ENCODE assay signal across 10 cellular contexts in the genomic region with DNA sequence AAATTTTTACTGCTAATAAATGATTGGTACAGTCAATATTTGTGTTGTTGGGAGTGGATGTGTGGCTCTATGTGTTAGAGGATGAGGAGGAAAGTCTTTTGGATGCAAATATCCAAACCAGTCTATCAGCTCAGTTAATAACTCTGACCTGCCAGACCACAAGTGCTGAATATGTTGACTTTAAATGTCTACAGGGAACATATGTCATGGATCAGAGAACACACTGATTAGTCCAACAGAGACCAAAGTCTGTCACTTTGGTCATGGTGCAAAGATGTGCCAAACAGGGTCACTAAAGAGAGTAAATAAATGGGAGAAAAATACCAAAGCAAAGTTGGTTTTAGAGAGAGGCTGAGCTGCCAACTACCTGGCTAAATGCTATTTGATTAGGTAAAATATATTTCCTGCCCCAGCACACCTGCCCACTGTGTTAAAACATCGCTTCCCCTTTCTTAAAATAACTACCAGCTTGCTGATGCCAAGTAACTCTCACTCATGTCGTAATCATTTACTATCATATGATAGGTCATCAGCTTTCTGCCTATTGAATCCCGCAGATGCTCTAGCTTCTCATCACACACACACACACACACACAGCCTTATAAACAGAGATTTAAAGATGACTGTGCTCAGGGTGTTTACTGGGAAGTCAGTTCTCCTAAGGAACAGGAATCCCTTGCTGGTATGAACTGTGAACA.
DNase-seq lines count a peak whose midpoint lies in the region; ATAC-seq and TF ChIP-seq lines count a peak whose summit lies in the region.
"Had no signal": no experiment of that assay in that cellular context is flagged by ENCODE, and none has a peak within 500 bp of the region (broad histone marks: within the 10 kb centered on the region; RNA-seq: fewer than 3 reads in every experiment).

No MANE protein-coding gene starts in this region.

- H3K4me1 ChIP-seq in upper lobe of right lung (peaks cover 13% of the 10 kb centered on the region), ovary (ENCODE audit: insufficient read depth) (peaks cover 13% of the 10 kb centered on the region)

- no peaks in the 10 kb centered on the region for H3K27me3 Mint-ChIP-seq in osteocyte (ENCODE audit: unreplicated experiment)

- no peak for TF ChIP-seq EP300 in ovary (IDR thresholded peaks at IDR 0.05)

- WGBS in ovary, 3 donors: 84 to 90% (median 88%) methylated on average over 3 of the region's 3 CpGs

- no peaks in the 10 kb centered on the region for H3K27me3 ChIP-seq in upper lobe of right lung
- H3K27me3 ChIP-seq in ovary: no peaks in the 10 kb centered on the region

- H3K9me3 Mint-ChIP-seq in osteocyte (ENCODE audit: unreplicated experiment): no peaks in the 10 kb centered on the region

- no peak for TF ChIP-seq POLR2A in ovary (IDR thresholded peaks at IDR 0.05)

- peak; percentile 4 for DNase-seq in NCI-H146 treated with DMSO at 0.1 percent for 48 hours (lab: John Stamatoyannopoulos, UW; ENCODE audit: unreplicated experiment)
- DNase-seq in left colon: no peak
- DNase-seq in activated CD8-positive, alpha-beta memory T cell treated with anti-CD3 and anti-CD28 coated beads, Interleukin-2, amount 50 U/mL, for 4 hours: no peak
- no peak for DNase-seq in upper lobe of right lung
- DNase-seq in osteocyte (ENCODE audit: extremely low spot score, unreplicated experiment): no peak
- no peak for DNase-seq in ovary
- DNase-seq: activated effector memory CD4-positive, alpha-beta T cell treated with Interleukin-2 at 50 U/mL for 16 hours had no signal

- TF ChIP-seq CTCF in upper lobe of right lung (IDR thresholded peaks at IDR 0.05) (no peak), osteocyte (IDR thresholded peaks at IDR 0.05) (no peak), ovary (IDR thresholded peaks at IDR 0.05) (no peak)

- H3K27ac ChIP-seq in upper lobe of right lung: no peak overlapping the region
- no peak overlapping the region for H3K27ac ChIP-seq in ovary

- H3K9me3 ChIP-seq in upper lobe of right lung: no peaks in the 10 kb centered on the region
- no peaks in the 10 kb centered on the region for H3K9me3 ChIP-seq in ovary

- H3K36me3 ChIP-seq in upper lobe of right lung (no peaks in the 10 kb centered on the region), ovary (no peaks in the 10 kb centered on the region)

- H3K4me3 ChIP-seq in upper lobe of right lung (no peak overlapping the region), ovary (no peak overlapping the region)

- ATAC-seq in GM18517 (IDR thresholded peaks at IDR 0.05; ENCODE audit: unreplicated experiment): peak; percentile 65
- peak; percentile 27 for ATAC-seq in GM21723 (IDR thresholded peaks at IDR 0.05; ENCODE audit: unreplicated experiment)
- ATAC-seq in left colon: peak; percentile 59
- no peak for ATAC-seq in upper lobe of right lung
- ATAC-seq: esophagus mucosa had no signal

- no peaks in the 10 kb centered on the region for H3K36me3 Mint-ChIP-seq in osteocyte (ENCODE audit: unreplicated experiment)

- H3K4me3 Mint-ChIP-seq in osteocyte (ENCODE audit: unreplicated experiment): no peak overlapping the region

- intact Hi-C loops in left colon (cut with DNase I, micrococcal nuclease): no loop called here
- intact Hi-C loops in upper lobe of right lung (cut with DNase I): no loop called here
- intact Hi-C loops in ovary (cut with DNase I): loop anchor here in 1 of 4 donors (5.0 to 10.0 kb wide), 2 partner anchors 349 to 403 kb away; no protein-coding TSS in a partner anchor

- no peak overlapping the region for H3K27ac Mint-ChIP-seq in osteocyte (ENCODE audit: unreplicated experiment)

- H3K4me1 Mint-ChIP-seq in osteocyte (ENCODE audit: unreplicated experiment): peaks cover 10% of the 10 kb centered on the region
